Comparison of ENCODE assay signal across 17 cellular contexts in genomic region chr10:123781956-123782500, GRCh38.
DNase-seq lines count a peak whose midpoint lies in the region; ATAC-seq and TF ChIP-seq lines count a peak whose summit lies in the region.
"Had no signal": no experiment of that assay in that cellular context is flagged by ENCODE, and none has a peak within 500 bp of the region (broad histone marks: within the 10 kb centered on the region; RNA-seq: fewer than 3 reads in every experiment).

No MANE protein-coding gene starts in this region.

- no peak overlapping the region for H2AK5ac ChIP-seq in neuronal stem cell (ENCODE audit: low read depth, low read length)

- H3K23ac ChIP-seq in neuronal stem cell (ENCODE audit: low read depth, low read length, poor library complexity): no peak overlapping the region

- H3K4ac ChIP-seq in neuronal stem cell (ENCODE audit: low read length): no peak overlapping the region

- no peak overlapping the region for H3K9ac ChIP-seq in HUES6 (ENCODE audit: low read length)
- no peak overlapping the region for H3K9ac ChIP-seq in neuronal stem cell (ENCODE audit: low read depth, low read length, poor library complexity)

- H3K4me3 ChIP-seq in HUES6 (ENCODE audit: low read depth, low read length): peak overlapping the region; percentile 29
- no peak overlapping the region for H3K4me3 ChIP-seq in neuronal stem cell (ENCODE audit: low read length in 2 of 2)
- H3K4me3 ChIP-seq in gastroesophageal sphincter: no peak overlapping the region
- H3K4me3 ChIP-seq: A549 had no signal

- no peak for TF ChIP-seq POLR2A in gastroesophageal sphincter (IDR thresholded peaks at IDR 0.05)

- H2BK120ac ChIP-seq in neuronal stem cell (ENCODE audit: low read depth, low read length): no peak overlapping the region

- no peaks in the 10 kb centered on the region for H3K79me1 ChIP-seq in neuronal stem cell (ENCODE audit: low read depth, low read length)

- H3K4me1 ChIP-seq in HUES6 (ENCODE audit: control insufficient read depth, insufficient read depth, low read length): peaks cover 52% of the 10 kb centered on the region
- peaks cover 0 to 17% of the 10 kb centered on the region in 2 donors for H3K4me1 ChIP-seq in neuronal stem cell (ENCODE audit: control insufficient read depth in 2 of 2, insufficient read depth in 1 of 2, low read depth in 1 of 2, low read length in 2 of 2)
- H3K4me1 ChIP-seq in gastroesophageal sphincter: peaks cover 0 to 52% (median 0%) of the 10 kb centered on the region in 3 donors
- H3K4me1 ChIP-seq: A549 had no signal

- no peak overlapping the region for H2AFZ ChIP-seq in neuronal stem cell (ENCODE audit: low read length)

- H3K27ac ChIP-seq in HUES6 (ENCODE audit: low read depth, low read length) (no peak overlapping the region), epithelial cell of prostate (peak overlapping the region; percentile 70), neuronal stem cell (replicated peaks; ENCODE audit: low read length) (no peak overlapping the region), gastroesophageal sphincter (no peak overlapping the region)
- H3K27ac ChIP-seq: A549 had no signal

- H4K8ac ChIP-seq in neuronal stem cell (ENCODE audit: low read depth, low read length): no peak overlapping the region

- no peak for TF ChIP-seq EP300 in gastroesophageal sphincter (IDR thresholded peaks at IDR 0.05)

- no peak for ATAC-seq in gastroesophageal sphincter
- ATAC-seq: A549, PC-3 had no signal

- peak; percentile 40 for DNase-seq in AG20443 (ENCODE audit: low spot score)
- DNase-seq in epithelial cell of prostate (ENCODE audit: low read depth, low spot score): no peak
- DNase-seq in neuronal stem cell (ENCODE audit: low spot score): peak; percentile 17
- no peak for DNase-seq in DMS 273 treated with DMSO at 0.1 percent for 48 hours (lab: John Stamatoyannopoulos, UW)
- DNase-seq in activated naive CD4-positive, alpha-beta T cell treated with anti-CD3 and anti-CD28 coated beads, Interleukin-2, amount 50 U/mL, for 16 hours: no peak
- no peak for DNase-seq in KG1 (lab: John Stamatoyannopoulos, UW)
- DNase-seq: Calu3; CD4-positive, CD25-positive, alpha-beta regulatory T cell; DMS79 treated with DMSO at 0.1 percent for 48 hours; GDM1; NCI-H1092; NCI-H345; NCI-H526 treated with DMSO at 0.1 percent for 48 hours; PC-3 had no signal

- H2BK15ac ChIP-seq in neuronal stem cell (ENCODE audit: low read length): no peak overlapping the region

- TF ChIP-seq CTCF in gastroesophageal sphincter (IDR thresholded peaks at IDR 0.05): no peak

- no peak overlapping the region for H4K91ac ChIP-seq in neuronal stem cell (ENCODE audit: low read depth, low read length, poor library complexity)

- WGBS in neuronal stem cell (ENCODE audit: extremely low coverage in 2 of 2, insufficient read length in 2 of 2, insufficient replicate concordance in 1 of 2), 2 donors: no CpG with 5 or more reads among the region's 8 CpGs
- 54 to 64% methylated on average over 8 of the region's 8 CpGs for WGBS in gastroesophageal sphincter (ENCODE audit: low coverage in 1 of 2), 2 donors

- H3K14ac ChIP-seq in neuronal stem cell (ENCODE audit: low read length): no peak overlapping the region

- H3K4me2 ChIP-seq in neuronal stem cell (ENCODE audit: insufficient read depth, low read length, poor library complexity, severe bottlenecking): no peak overlapping the region
- H3K4me2 ChIP-seq: A549 had no signal

- H3K9me3 ChIP-seq in HUES6 (ENCODE audit: control insufficient read depth, insufficient read depth, low read depth, low read length) (no peaks in the 10 kb centered on the region), neuronal stem cell (replicated peaks in 1 of 2; ENCODE audit: control insufficient read depth in 2 of 2, insufficient read depth in 1 of 2, low read depth in 1 of 2, low read length in 2 of 2) (no peaks in the 10 kb centered on the region), gastroesophageal sphincter (no peaks in the 10 kb centered on the region)
- H3K9me3 ChIP-seq: A549 had no signal

- H3K36me3 ChIP-seq in HUES6 (ENCODE audit: control insufficient read depth, insufficient read depth, low read length) (no peaks in the 10 kb centered on the region), neuronal stem cell (replicated peaks in 1 of 2; ENCODE audit: control insufficient read depth in 2 of 2, insufficient read depth in 2 of 2, low read length in 2 of 2) (no peaks in the 10 kb centered on the region), gastroesophageal sphincter (peaks cover 0 to 14% of the 10 kb centered on the region in 2 donors)

- H2BK12ac ChIP-seq in neuronal stem cell (ENCODE audit: low read length): no peak overlapping the region

- no peak overlapping the region for H2BK5ac ChIP-seq in neuronal stem cell (ENCODE audit: low read length)

- H3K18ac ChIP-seq in neuronal stem cell (ENCODE audit: low read length): no peak overlapping the region

- peaks cover 44% of the 10 kb centered on the region for H3K27me3 ChIP-seq in HUES6 (ENCODE audit: control insufficient read depth, insufficient read depth, low read length)
- H3K27me3 ChIP-seq in neuronal stem cell (ENCODE audit: control insufficient read depth in 3 of 3, insufficient read depth in 3 of 3, low read depth in 1 of 3, low read length in 3 of 3): peaks cover 0 to 9% (median 0%) of the 10 kb centered on the region in 3 experiments
- no peaks in the 10 kb centered on the region for H3K27me3 ChIP-seq in gastroesophageal sphincter

Comparison
In these comparisons a context has a peak if more than half of its experiments do, and no peak if none do; other contexts are left out.
1. DNase-seq: peak in AG20443 (single experiment) and neuronal stem cell (single experiment); none in epithelial cell of prostate (single experiment), DMS 273 treated with DMSO at 0.1 percent for 48 hours (single experiment), activated naive CD4-positive, alpha-beta T cell treated with anti-CD3 and anti-CD28 coated beads, Interleukin-2, amount 50 U/mL, for 16 hours (single experiment) and KG1 (single experiment).